8 cellular contexts compared by ENCODE assay signal in the genomic region with DNA sequence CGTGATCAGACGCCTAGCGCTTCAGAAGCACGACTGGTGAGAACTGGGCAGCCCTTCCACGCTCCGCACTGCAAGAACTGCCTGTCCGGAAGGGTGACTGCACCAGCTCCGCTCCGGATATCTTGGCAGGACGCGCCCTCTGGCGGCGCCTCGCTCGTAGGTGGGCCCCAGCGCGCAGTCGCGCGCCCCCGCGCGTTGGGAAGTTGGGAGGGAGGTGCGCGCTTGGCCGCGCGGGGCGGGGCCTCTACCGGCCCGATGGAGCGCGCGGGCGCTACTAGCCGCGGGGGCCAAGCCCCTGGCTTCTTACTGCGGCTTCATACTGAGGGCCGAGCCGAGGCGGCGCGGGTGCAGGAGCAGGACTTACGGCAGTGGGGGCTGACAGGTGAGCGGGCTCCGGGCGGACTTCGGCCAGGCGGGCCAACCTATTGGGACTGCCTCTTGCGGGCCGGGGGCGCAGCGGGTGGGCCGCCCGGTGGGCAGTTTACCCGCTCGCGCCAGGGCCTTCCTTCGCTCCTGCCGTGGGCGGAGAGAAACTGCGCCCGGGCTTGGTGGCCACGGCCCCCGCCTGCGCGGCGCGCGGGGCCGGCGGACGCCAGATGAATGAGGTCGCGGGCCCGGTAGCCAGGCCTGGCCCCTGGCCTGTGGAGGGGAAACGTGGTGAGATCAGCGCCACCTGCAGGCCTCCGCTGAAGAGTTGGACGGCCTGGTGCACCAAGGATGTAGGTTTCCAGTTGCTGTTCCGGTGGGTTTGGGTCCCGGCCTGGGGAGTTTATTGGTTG. TPM values are rescaled to one million over a fixed set of nuclear protein-coding genes. Genes with fewer than 3 reads are reported as not detected.
A peak's percentile ranks its signal among the peaks of the same experiment; 100 is the strongest.
DNase-seq lines count a peak whose midpoint lies in the region; ATAC-seq, FAIRE-seq and TF ChIP-seq lines count a peak whose summit lies in the region.

CHD1L (plus strand) TSS at position 236 of the 779 bp plus-strand sequence; CDS start at position 256, 20 bp downstream.

- ATAC-seq in HG02884 (IDR thresholded peaks at IDR 0.05; ENCODE audit: unreplicated experiment) (peak; percentile 81), left ventricle myocardium superior (peak; percentile 98), psoas muscle (peak; percentile 94 to 95 (median 94))

- in situ Hi-C loops in GM13977 (cut with MboI; ENCODE audit: low pct_unique_long_range_greater_than_20kb, low sequenced_read_pairs, unreplicated experiment), result loop anchor here (10.0 kb wide), 1 partner anchor 68 kb away; the partner anchor contains the start of gene PRKAB2

- H3K27me3 ChIP-seq in psoas muscle (ENCODE audit: insufficient read depth in 3 of 3, low read length in 2 of 3), result no peaks in the 10 kb centered on the region

- TF ChIP-seq CTCF in GM13977 (IDR thresholded peaks at IDR 0.05; ENCODE audit: extremely low read depth, insufficient read depth, missing control alignments), result peak; percentile 97
- peak; percentile 87 for TF ChIP-seq CTCF in psoas muscle (IDR thresholded peaks at IDR 0.05)

- peak within 1 kb of the TSS; percentile 96 for H3K27ac ChIP-seq in psoas muscle

- H3K36me3 ChIP-seq in psoas muscle (ENCODE audit: insufficient read depth in 1 of 2, low read depth in 1 of 2), result no peaks in the 10 kb centered on the region

- DNase-seq in GM13977 (ENCODE audit: low spot score), result peak; percentile 94
- peak; percentile 89 for DNase-seq in NCI-H146 treated with DMSO at 0.1 percent for 48 hours (lab: John Stamatoyannopoulos, UW; ENCODE audit: unreplicated experiment)
- peak; percentile 89 for DNase-seq in amniotic stem cell (lab: John Stamatoyannopoulos, UW)
- peak; percentile 99 for DNase-seq in left ventricle myocardium superior
- DNase-seq in psoas muscle, result peak; percentile 96 to 98
- DNase-seq in urothelium cell line (ENCODE audit: low spot score), result peak; percentile 93

- intact Hi-C loops in T-helper 1 cell treated with Interleukin-12 subunit alpha and Interleukin-12 subunit beta and Interleukin-4 antibody, amounts not matched to agents 30 ng/mL and 1 ng/mL, for 36 hours (cut with micrococcal nuclease), result loop anchor here (1.0 to 10.0 kb wide), 7 partner anchors 17 to 1092 kb away; partner anchors contain the start of genes FMO5 and PRKAB2
- intact Hi-C loops in left ventricle myocardium superior (cut with micrococcal nuclease) (loop anchor here (2.0 kb wide), 1 partner anchor 70 kb away; the partner anchor contains the start of gene PRKAB2), psoas muscle (cut with DNase I) (loop anchor here (1.0 to 2.0 kb wide), 2 partner anchors 68 to 70 kb away; partner anchors contain the start of gene PRKAB2 (in 1 of the 2))

- WGBS in psoas muscle, 3 donors, result 0 to 1% (median 0%) methylated on average over 54 to 82 of the region's 82 CpGs

- H3K4me3 ChIP-seq in psoas muscle, result peak within 1 kb of the TSS; percentile 79

- no peaks in the 10 kb centered on the region for H3K9me3 ChIP-seq in psoas muscle

- H3K4me1 ChIP-seq in psoas muscle, result peaks cover 30% of the 10 kb centered on the region

- no peak for FAIRE-seq in urothelium cell line (lab: Jason Lieb, UNC)

RNA-seq across cellular contexts. Expression of gene CHD1L, which starts in this region (rescaled TPM):
- total RNA-seq in T-helper 1 cell treated with Interleukin-12 subunit alpha and Interleukin-12 subunit beta and Interleukin-4 antibody, amounts not matched to agents 30 ng/mL and 1 ng/mL, for 36 hours, result 51.2 and 56.6 TPM in 2 replicates
- total RNA-seq in left ventricle myocardium superior, result 8.3 TPM
- total RNA-seq in psoas muscle, result 10 to 100 TPM; 15.9 to 20.5 (median 18.9) TPM
- 10 to 100 TPM in 2 of 3 donors, 1 to 10 TPM in 1; 4.8 to 11.6 (median 10.9) TPM for polyA plus RNA-seq in psoas muscle

Comparison
In these comparisons a context has a peak if more than half of its experiments do, and no peak if none do; other contexts are left out.
1. Peak in every context shown above with its lines: DNase-seq, ATAC-seq, H3K4me3 ChIP-seq and H3K27ac ChIP-seq.